In the genomic region with DNA sequence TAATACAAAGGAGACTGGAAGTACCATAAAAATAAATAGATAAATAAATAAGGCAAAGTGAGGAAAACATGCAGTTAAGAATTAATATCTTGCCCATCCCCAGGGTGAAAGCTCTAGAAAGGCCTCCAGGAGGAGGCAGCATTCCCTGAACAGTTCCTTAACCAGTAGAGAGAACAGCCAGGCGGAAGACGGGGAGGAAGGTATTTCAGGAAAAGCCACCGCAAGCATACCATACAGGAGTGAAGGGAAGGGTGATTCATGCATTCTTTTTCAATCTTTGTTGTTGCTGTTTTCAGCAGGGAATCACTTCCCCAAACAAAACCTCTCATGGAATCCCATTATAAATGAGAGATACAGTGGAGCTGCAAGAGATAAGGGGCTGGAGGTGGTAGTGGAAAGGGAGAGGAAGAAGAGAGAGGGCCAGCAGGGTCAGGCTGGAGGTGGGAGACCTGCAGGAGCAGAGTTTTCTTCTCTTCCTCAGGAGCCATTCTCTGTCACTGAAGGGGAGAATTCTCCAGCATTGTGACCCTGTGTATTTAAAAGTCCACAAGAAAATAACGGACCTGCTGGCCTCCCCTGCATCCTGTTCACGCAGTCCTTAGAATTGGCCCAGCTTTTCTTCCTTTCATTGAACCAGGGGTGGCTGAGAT, we compare ENCODE assay signal across 20 cellular contexts.
DNase-seq lines count a peak whose midpoint lies in the region; ATAC-seq, FAIRE-seq and TF ChIP-seq lines count a peak whose summit lies in the region.
"Had no signal": no experiment of that assay in that cellular context is flagged by ENCODE, and none has a peak within 500 bp of the region (broad histone marks: within the 10 kb centered on the region; RNA-seq: fewer than 3 reads in every experiment).

No MANE protein-coding gene starts in this region.

- TF ChIP-seq CTCF in foreskin keratinocyte (conservative IDR thresholded peaks at IDR 0.05), result peak; percentile 37
- TF ChIP-seq CTCF in HepG2 (CRISPR knock-in tag; IDR thresholded peaks at IDR 0.05), result no peak

- H3K4me1 Mint-ChIP-seq in immature natural killer cell, result no peaks in the 10 kb centered on the region
- H3K4me1 Mint-ChIP-seq: activated CD4-positive, alpha-beta T cell treated with anti-CD3 and anti-CD28 coated beads, Interleukin-2, amount 10 ng/mL, durations not matched to agents 7 days and 5 days; naive B cell had no signal

- no peak for TF ChIP-seq RAD21 in HepG2 (CRISPR knock-in tag; IDR thresholded peaks at IDR 0.05)

- no peaks in the 10 kb centered on the region for H3K4me1 ChIP-seq in foreskin keratinocyte
- H3K4me1 ChIP-seq in HepG2 (ENCODE audit: insufficient read depth, low read length), result no peaks in the 10 kb centered on the region
- H3K4me1 ChIP-seq: heart left ventricle, psoas muscle had no signal

- H3K4me3 ChIP-seq in H7 (ENCODE audit: insufficient read depth, low read depth, low read length), result no peak overlapping the region
- no peak overlapping the region for H3K4me3 ChIP-seq in HepG2 (replicated peaks in 1 of 3; ENCODE audit: insufficient read depth in 1 of 3, low read depth in 2 of 3, low read length in 3 of 3)
- H3K4me3 ChIP-seq: heart left ventricle, psoas muscle had no signal

- H3K9me3 Mint-ChIP-seq in immature natural killer cell, result peaks cover 0 to 2% (median 0%) of the 10 kb centered on the region in 6 donors
- H3K9me3 Mint-ChIP-seq: activated CD4-positive, alpha-beta T cell treated with anti-CD3 and anti-CD28 coated beads, Interleukin-2, amount 10 ng/mL, durations not matched to agents 7 days and 5 days had no signal

- DNase-seq in H7 (peak; percentile 18), foreskin keratinocyte (peak; percentile 14 to 63), non-pigmented ciliary epithelial cell (ENCODE audit: low read depth) (peak; percentile 23), immature natural killer cell (no peak), HepG2 (ENCODE audit: low spot score) (no peak), GM12892 (ENCODE audit: insufficient read length) (no peak)
- DNase-seq: activated CD4-positive, alpha-beta T cell treated with anti-CD3 and anti-CD28 coated beads, Interleukin-2, amount 10 ng/mL, durations not matched to agents 7 days and 5 days; activated T-cell treated with anti-CD3 and anti-CD28 coated beads, Interleukin-2, amount 50 U/mL, for 48 hours; heart left ventricle; naive B cell; NCI-H1694 treated with DMSO at 0.1 percent for 48 hours; NCI-H446; psoas muscle; SHP77 treated with DMSO at 0.1 percent for 48 hours; stimulated activated CD4-positive, alpha-beta T cell treated with anti-CD3 and anti-CD28 coated beads, Interleukin-15, amount 100 ng/mL, for 24 hours; T-helper 9 cell had no signal

- CTCF ChIA-PET in HepG2 (lab: Yijun Ruan, JAX; ENCODE audit: low intra/inter-chr PET ratio, low total read pairs), result no interaction called here

- no TSS peak for BruUV-seq in HepG2 (replicated peaks; lab: Mats Ljungman, UMichigan)

- no peak overlapping the region for H3K27ac Mint-ChIP-seq in immature natural killer cell
- H3K27ac Mint-ChIP-seq: activated CD4-positive, alpha-beta T cell treated with anti-CD3 and anti-CD28 coated beads, Interleukin-2, amount 10 ng/mL, durations not matched to agents 7 days and 5 days; naive B cell had no signal

- TF ChIP-seq POLR2A in HepG2 (IDR thresholded peaks at IDR 0.05; ENCODE audit: insufficient read depth in 1 of 2, low read depth in 2 of 2, low read length in 2 of 2) (no peak), GM12892 (IDR thresholded peaks at IDR 0.05; ENCODE audit: low read depth, low read length) (no peak)

- TF ChIP-seq EP300 in HepG2 (IDR thresholded peaks at IDR 0.05; ENCODE audit: low read depth in 2 of 2, low read length in 2 of 2), result no peak
- TF ChIP-seq EP300 in HepG2 (CRISPR knock-in tag; IDR thresholded peaks at IDR 0.05; ENCODE audit: borderline replicate concordance), result no peak

- peak; percentile 79 for ATAC-seq in SK-N-SH treated with all-trans-retinoic acid at 6 μM for 48 hours
- peak; percentile 61 for ATAC-seq in foreskin keratinocyte
- ATAC-seq in HepG2, result no peak
- ATAC-seq in GM18502 (IDR thresholded peaks at IDR 0.05; ENCODE audit: poor library complexity, unreplicated experiment), result no peak
- ATAC-seq: heart left ventricle, left lobe of liver, psoas muscle had no signal

- H3K9me3 ChIP-seq in HepG2 (ENCODE audit: low read length), result no peaks in the 10 kb centered on the region
- H3K9me3 ChIP-seq: heart left ventricle, psoas muscle had no signal

- POLR2A ChIA-PET in HepG2 (lab: Yijun Ruan, JAX), result no interaction called here

- H3K27me3 ChIP-seq in H7 (ENCODE audit: control insufficient read depth, insufficient read depth, low read length), result no peaks in the 10 kb centered on the region; the same call in 1 of the 2 replicates
- H3K27me3 ChIP-seq in foreskin keratinocyte, result peaks cover 2% of the 10 kb centered on the region
- H3K27me3 ChIP-seq in HepG2 (ENCODE audit: control insufficient read depth in 1 of 2, insufficient read depth in 2 of 2, low read length in 2 of 2), result no peaks in the 10 kb centered on the region

- FAIRE-seq in HepG2 (lab: Jason Lieb, UNC) (no peak), GM12892 (lab: Jason Lieb, UNC) (no peak)
- FAIRE-seq: colon had no signal

- in situ Hi-C loops in HepG2 (cut with HindIII; ENCODE audit: extremely low pct_ligation_motif_present, low pct_unique_long_range_greater_than_20kb), result no loop called here

- peaks cover 0 to 6% (median 0%) of the 10 kb centered on the region in 3 donors for H3K27me3 Mint-ChIP-seq in immature natural killer cell (ENCODE audit: low read depth in 3 of 3)
- H3K27me3 Mint-ChIP-seq: activated CD4-positive, alpha-beta T cell treated with anti-CD3 and anti-CD28 coated beads, Interleukin-2, amount 10 ng/mL, durations not matched to agents 7 days and 5 days had no signal

- no peaks in the 10 kb centered on the region for H3K36me3 Mint-ChIP-seq in immature natural killer cell
- H3K36me3 Mint-ChIP-seq: naive B cell had no signal

- H3K27ac ChIP-seq in foreskin keratinocyte, result no peak overlapping the region
- H3K27ac ChIP-seq in HepG2 (ENCODE audit: extremely low read length, insufficient read depth, low read length), result no peak overlapping the region
- H3K27ac ChIP-seq: heart left ventricle, psoas muscle had no signal

- H3K4me2 ChIP-seq in HepG2 (ENCODE audit: low read depth, low read length), result no peak overlapping the region

- no peaks in the 10 kb centered on the region for H4K20me1 ChIP-seq in HepG2 (ENCODE audit: insufficient read depth, low read length)

- no peak overlapping the region for H2AFZ ChIP-seq in HepG2 (ENCODE audit: low read length)

- 57% methylated on average over 5 of the region's 5 CpGs for WGBS in HepG2 (ENCODE audit: low lambda C conversion rate)

- H3K36me3 ChIP-seq in H7 (replicated peaks; ENCODE audit: control insufficient read depth, insufficient read depth, low read length) (no peaks in the 10 kb centered on the region), HepG2 (replicated peaks in 1 of 2; ENCODE audit: control insufficient read depth in 1 of 2, insufficient read depth in 2 of 2, low read length in 2 of 2) (no peaks in the 10 kb centered on the region)
- H3K36me3 ChIP-seq: heart left ventricle had no signal

- no peaks in the 10 kb centered on the region for H3K79me2 ChIP-seq in HepG2 (ENCODE audit: insufficient read depth, low read length)

- H3K9ac ChIP-seq in HepG2 (ENCODE audit: insufficient read depth, low read depth, low read length), result no peak overlapping the region

- intact Hi-C loops in HepG2 (cut with micrococcal nuclease; ENCODE audit: unreplicated experiment), result no loop called here

- H3K4me3 Mint-ChIP-seq in immature natural killer cell, result no peak overlapping the region
- H3K4me3 Mint-ChIP-seq: activated CD4-positive, alpha-beta T cell treated with anti-CD3 and anti-CD28 coated beads, Interleukin-2, amount 10 ng/mL, durations not matched to agents 7 days and 5 days; naive B cell had no signal

TF ChIP-seq in SK-N-SH treated with all-trans-retinoic acid at 6 μM for 48 hours, 23 proteins besides CTCF, POLR2A, EP300 and RAD21 (continues in another document):
- TF ChIP-seq SNAI2 (CRISPR knock-in tag; IDR thresholded peaks at IDR 0.05) (no peak), OSR1 (CRISPR knock-in tag; IDR thresholded peaks at IDR 0.05) (no peak), ZFP3 (CRISPR knock-in tag; IDR thresholded peaks at IDR 0.05) (no peak), BACH2 (CRISPR knock-in tag; IDR thresholded peaks at IDR 0.05; ENCODE audit: borderline replicate concordance) (no peak), ESRRG (CRISPR knock-in tag; IDR thresholded peaks at IDR 0.05) (no peak), ARNTL (CRISPR knock-in tag; IDR thresholded peaks at IDR 0.05; ENCODE audit: borderline replicate concordance, low read depth) (no peak)
- TF ChIP-seq, protein P1, sequence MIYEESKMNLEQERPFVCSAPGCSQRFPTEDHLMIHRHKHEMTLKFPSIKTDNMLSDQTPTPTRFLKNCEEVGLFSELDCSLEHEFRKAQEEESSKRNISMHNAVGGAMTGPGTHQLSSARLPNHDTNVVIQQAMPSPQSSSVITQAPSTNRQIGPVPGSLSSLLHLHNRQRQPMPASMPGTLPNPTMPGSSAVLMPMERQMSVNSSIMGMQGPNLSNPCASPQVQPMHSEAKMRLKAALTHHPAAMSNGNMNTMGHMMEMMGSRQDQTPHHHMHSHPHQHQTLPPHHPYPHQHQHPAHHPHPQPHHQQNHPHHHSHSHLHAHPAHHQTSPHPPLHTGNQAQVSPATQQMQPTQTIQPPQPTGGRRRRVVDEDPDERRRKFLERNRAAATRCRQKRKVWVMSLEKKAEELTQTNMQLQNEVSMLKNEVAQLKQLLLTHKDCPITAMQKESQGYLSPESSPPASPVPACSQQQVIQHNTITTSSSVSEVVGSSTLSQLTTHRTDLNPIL (CRISPR knock-in tag; IDR thresholded peaks at IDR 0.05; ENCODE audit: low read depth), result no peak

TF ChIP-seq in HepG2, 621 proteins besides CTCF, POLR2A, EP300 and RAD21 (continues in another document):
- no peak for TF ChIP-seq ZNF619 (CRISPR knock-in tag; IDR thresholded peaks at IDR 0.05)

Comparison
In these comparisons a context has a peak if more than half of its experiments do, and no peak if none do; other contexts are left out.
1. DNase-seq: peak in H7 (single experiment), foreskin keratinocyte (2 of 2) and non-pigmented ciliary epithelial cell (single experiment); none in immature natural killer cell (0 of 3), HepG2 (single experiment) and GM12892 (single experiment).
2. ATAC-seq: peak in SK-N-SH treated with all-trans-retinoic acid at 6 μM for 48 hours (single experiment) and foreskin keratinocyte (single experiment); none in HepG2 (single experiment) and GM18502 (single experiment).